ENCODE assay signal across 8 cellular contexts in the genomic region with DNA sequence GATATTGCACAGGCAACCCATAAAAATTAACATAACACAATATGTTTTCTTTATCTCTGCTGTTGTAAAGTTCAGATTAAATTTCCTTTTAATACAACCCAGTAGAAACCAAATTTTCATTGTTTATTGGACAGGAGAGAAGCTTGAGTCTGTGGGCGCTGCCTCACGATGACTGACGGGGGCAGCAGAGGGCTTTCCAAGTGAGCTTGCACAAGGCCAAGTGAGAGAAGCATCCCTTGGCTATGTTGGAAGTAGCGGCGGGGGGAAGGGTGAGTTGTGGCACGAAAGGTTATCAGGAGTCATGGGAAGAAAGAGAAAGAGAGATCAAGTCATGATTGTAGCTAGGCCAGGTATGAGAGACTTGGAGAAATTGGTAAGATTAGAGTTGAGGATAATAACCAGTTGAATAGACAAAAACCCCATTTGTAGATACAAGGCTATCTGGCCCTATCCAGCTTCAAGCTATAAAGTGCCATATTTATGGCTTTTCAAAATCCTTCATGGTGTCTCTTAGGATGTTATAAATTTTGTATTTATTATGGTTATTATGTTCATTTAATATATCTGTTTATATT.
DNase-seq lines count a peak whose midpoint lies in the region; ATAC-seq and TF ChIP-seq lines count a peak whose summit lies in the region.

No MANE protein-coding gene starts in this region.

- 13 to 24% (median 16%) methylated on average over 6 of the region's 6 CpGs for WGBS in spleen, 5 donors

- H3K36me3 ChIP-seq in HCT116 (ENCODE audit: control insufficient read depth in 1 of 2, insufficient read depth in 2 of 2, low read length in 2 of 2), result no peaks in the 10 kb centered on the region
- no peaks in the 10 kb centered on the region for H3K36me3 ChIP-seq in spleen

- DNase-seq in activated CD4-positive, alpha-beta T cell treated with anti-CD3 and anti-CD28 coated beads, Interleukin-2, amount 10 ng/mL, durations not matched to agents 7 days and 5 days, result peak; percentile 13
- DNase-seq in activated CD4-positive, alpha-beta T cell treated with anti-CD3 and anti-CD28 coated beads, Interleukin-2, amount 50 U/mL, for 1 hour, result no peak
- DNase-seq in HCT116 (ENCODE audit: low read depth, low spot score) (peak; percentile 18), NCI-H1105 treated with DMSO at 0.1 percent for 48 hours (lab: John Stamatoyannopoulos, UW) (peak; percentile 8), amniotic epithelial cell (ENCODE audit: low read depth) (peak; percentile 6), hepatic stellate cell (ENCODE audit: low spot score) (peak; percentile 4), spleen (no peak)

- no peak for TF ChIP-seq POLR2A in HCT116 (IDR thresholded peaks at IDR 0.05; ENCODE audit: borderline replicate concordance, extremely low read depth, insufficient read depth, insufficient read length)
- no peak for TF ChIP-seq POLR2A in spleen (IDR thresholded peaks at IDR 0.05)

- H3K9me2 ChIP-seq in HCT116 (ENCODE audit: insufficient read depth), result no peaks in the 10 kb centered on the region

- no peaks in the 10 kb centered on the region for H4K20me1 ChIP-seq in HCT116 (ENCODE audit: insufficient read depth)

- H3K4me1 ChIP-seq in HCT116 (ENCODE audit: control insufficient read depth in 1 of 2, insufficient read depth in 2 of 2, low read length in 2 of 2) (no peaks in the 10 kb centered on the region), spleen (no peaks in the 10 kb centered on the region)

- RAD21 ChIA-PET in HCT116 (lab: Charles Lee; ENCODE audit: low non-redundant PET in 1 of 2, low total read pairs in 2 of 2, uncharacterized antibody in 2 of 2, unreplicated experiment in 2 of 2), result no interaction called here

- no peak overlapping the region for H3K4me3 Mint-ChIP-seq in activated CD4-positive, alpha-beta T cell treated with anti-CD3 and anti-CD28 coated beads, Interleukin-2, amount 10 ng/mL, durations not matched to agents 7 days and 5 days

- no peaks in the 10 kb centered on the region for H3K27me3 Mint-ChIP-seq in activated CD4-positive, alpha-beta T cell treated with anti-CD3 and anti-CD28 coated beads, Interleukin-2, amount 10 ng/mL, durations not matched to agents 7 days and 5 days

- H3K27ac ChIP-seq in HCT116 (ENCODE audit: low read depth, low read length) (no peak overlapping the region), spleen (no peak overlapping the region)

- no peak overlapping the region for H2AFZ ChIP-seq in HCT116 (ENCODE audit: low read depth, low read length, poor library complexity, severe bottlenecking)

- no peaks in the 10 kb centered on the region for H3K79me2 ChIP-seq in HCT116 (ENCODE audit: insufficient read depth, low read length)

- POLR2A ChIA-PET in activated CD4-positive, alpha-beta T cell treated with anti-CD3 and anti-CD28 coated beads, Interleukin-2, amount 10 ng/mL, durations not matched to agents 7 days and 5 days (lab: Charles Lee), result no interaction called here
- POLR2A ChIA-PET in HCT116 (lab: Charles Lee), result no interaction called here

- no peak overlapping the region for H3K9ac ChIP-seq in HCT116 (ENCODE audit: low read length)

- H3K36me3 Mint-ChIP-seq in activated CD4-positive, alpha-beta T cell treated with anti-CD3 and anti-CD28 coated beads, Interleukin-2, amount 10 ng/mL, durations not matched to agents 7 days and 5 days (ENCODE audit: low read depth), result no peaks in the 10 kb centered on the region

- no TSS peak for BruUV-seq in HCT116 (replicated peaks; lab: Mats Ljungman, UMichigan)

- H3K9me3 ChIP-seq in HCT116 (ENCODE audit: control insufficient read depth in 1 of 2, insufficient read depth in 1 of 2, low read depth in 1 of 2, low read length in 2 of 2), result no peaks in the 10 kb centered on the region
- H3K9me3 ChIP-seq in spleen, result peaks cover 0 to 13% (median 8%) of the 10 kb centered on the region in 8 donors

- peak; percentile 49; the same call in 1 of the 2 replicates for TF ChIP-seq RAD21 in HCT116 (IDR thresholded peaks at IDR 0.05; ENCODE audit: low read depth)

- H3K4me2 ChIP-seq in HCT116 (ENCODE audit: low read length), result no peak overlapping the region

- no peaks in the 10 kb centered on the region for H3K27me3 ChIP-seq in HCT116 (ENCODE audit: insufficient read depth, low read length)
- H3K27me3 ChIP-seq in spleen (replicated peaks in 1 of 7), result no peaks in the 10 kb centered on the region

- CTCF ChIA-PET in activated CD4-positive, alpha-beta T cell treated with anti-CD3 and anti-CD28 coated beads, Interleukin-2, amount 10 ng/mL, durations not matched to agents 7 days and 5 days (lab: Charles Lee), result no interaction called here
- CTCF ChIA-PET in HCT116 (lab: Charles Lee), result interaction anchor here (1.2 to 2.0 kb wide), 2 partner anchors 8 to 339 kb away, joined by 4 to 5 read pairs; no protein-coding TSS in a partner anchor

- no peak overlapping the region for H3K27ac Mint-ChIP-seq in activated CD4-positive, alpha-beta T cell treated with anti-CD3 and anti-CD28 coated beads, Interleukin-2, amount 10 ng/mL, durations not matched to agents 7 days and 5 days

- no peaks in the 10 kb centered on the region for H3K4me1 Mint-ChIP-seq in activated CD4-positive, alpha-beta T cell treated with anti-CD3 and anti-CD28 coated beads, Interleukin-2, amount 10 ng/mL, durations not matched to agents 7 days and 5 days

- H3K9me3 Mint-ChIP-seq in activated CD4-positive, alpha-beta T cell treated with anti-CD3 and anti-CD28 coated beads, Interleukin-2, amount 10 ng/mL, durations not matched to agents 7 days and 5 days, result peaks cover 6% of the 10 kb centered on the region

- intact Hi-C loops in HCT116 (cut with micrococcal nuclease), result no loop called here
- intact Hi-C loops in spleen (cut with DNase I; ENCODE audit: low total_unique reads), result no loop called here

- TF ChIP-seq CTCF in HCT116 (IDR thresholded peaks at IDR 0.05 in 2 of 3, conservative IDR thresholded peaks at IDR 0.05 in 1 of 3; ENCODE audit: borderline replicate concordance in 1 of 3, insufficient read depth in 1 of 3, low read depth in 2 of 3, low read length in 2 of 3) (peak; percentile 14 to 59 (median 51); a peak in 3 of 6 replicates), spleen (IDR thresholded peaks at IDR 0.05 in 8 of 11, conservative IDR thresholded peaks at IDR 0.05 in 3 of 11) (peak in 6 of 11 experiments; percentile 17 to 58 (median 29))

- peak; percentile 73 for ATAC-seq in HCT116
- ATAC-seq in GM21367 (IDR thresholded peaks at IDR 0.05; ENCODE audit: unreplicated experiment), result no peak

- H3K4me3 ChIP-seq in HCT116 (replicated peaks in 1 of 2; ENCODE audit: low read depth in 1 of 2, low read length in 2 of 2) (no peak overlapping the region), spleen (no peak overlapping the region)

TF ChIP-seq in HCT116, 20 proteins besides CTCF, POLR2A, EP300 and RAD21:
- TF ChIP-seq FOSL1 (IDR thresholded peaks at IDR 0.05; ENCODE audit: low read depth) (no peak), POLR2AphosphoS5 (IDR thresholded peaks at IDR 0.05; ENCODE audit: low read depth, low read length) (no peak), ELF1 (IDR thresholded peaks at IDR 0.05; ENCODE audit: borderline replicate concordance, low read depth) (no peak), CEBPB (IDR thresholded peaks at IDR 0.05; ENCODE audit: low read depth) (no peak), EZH2phosphoT487 (IDR thresholded peaks at IDR 0.05; ENCODE audit: borderline replicate concordance) (no peak), ZFX (IDR thresholded peaks at IDR 0.05) (no peak), CBX3 (IDR thresholded peaks at IDR 0.05; ENCODE audit: low read depth) (no peak), MAX (IDR thresholded peaks at IDR 0.05) (no peak), SRF (IDR thresholded peaks at IDR 0.05; ENCODE audit: low read depth) (no peak), TCF7L2 (IDR thresholded peaks at IDR 0.05; ENCODE audit: borderline replicate concordance, extremely low read depth, insufficient read depth, insufficient read length) (no peak), SIN3A (IDR thresholded peaks at IDR 0.05; ENCODE audit: low read depth) (no peak), JUND (IDR thresholded peaks at IDR 0.05) (no peak), SP1 (IDR thresholded peaks at IDR 0.05; ENCODE audit: low read depth) (no peak), ZNF274 (IDR thresholded peaks at IDR 0.05; ENCODE audit: low read depth, low read length) (no peak)
- TF ChIP-seq, protein P1, sequence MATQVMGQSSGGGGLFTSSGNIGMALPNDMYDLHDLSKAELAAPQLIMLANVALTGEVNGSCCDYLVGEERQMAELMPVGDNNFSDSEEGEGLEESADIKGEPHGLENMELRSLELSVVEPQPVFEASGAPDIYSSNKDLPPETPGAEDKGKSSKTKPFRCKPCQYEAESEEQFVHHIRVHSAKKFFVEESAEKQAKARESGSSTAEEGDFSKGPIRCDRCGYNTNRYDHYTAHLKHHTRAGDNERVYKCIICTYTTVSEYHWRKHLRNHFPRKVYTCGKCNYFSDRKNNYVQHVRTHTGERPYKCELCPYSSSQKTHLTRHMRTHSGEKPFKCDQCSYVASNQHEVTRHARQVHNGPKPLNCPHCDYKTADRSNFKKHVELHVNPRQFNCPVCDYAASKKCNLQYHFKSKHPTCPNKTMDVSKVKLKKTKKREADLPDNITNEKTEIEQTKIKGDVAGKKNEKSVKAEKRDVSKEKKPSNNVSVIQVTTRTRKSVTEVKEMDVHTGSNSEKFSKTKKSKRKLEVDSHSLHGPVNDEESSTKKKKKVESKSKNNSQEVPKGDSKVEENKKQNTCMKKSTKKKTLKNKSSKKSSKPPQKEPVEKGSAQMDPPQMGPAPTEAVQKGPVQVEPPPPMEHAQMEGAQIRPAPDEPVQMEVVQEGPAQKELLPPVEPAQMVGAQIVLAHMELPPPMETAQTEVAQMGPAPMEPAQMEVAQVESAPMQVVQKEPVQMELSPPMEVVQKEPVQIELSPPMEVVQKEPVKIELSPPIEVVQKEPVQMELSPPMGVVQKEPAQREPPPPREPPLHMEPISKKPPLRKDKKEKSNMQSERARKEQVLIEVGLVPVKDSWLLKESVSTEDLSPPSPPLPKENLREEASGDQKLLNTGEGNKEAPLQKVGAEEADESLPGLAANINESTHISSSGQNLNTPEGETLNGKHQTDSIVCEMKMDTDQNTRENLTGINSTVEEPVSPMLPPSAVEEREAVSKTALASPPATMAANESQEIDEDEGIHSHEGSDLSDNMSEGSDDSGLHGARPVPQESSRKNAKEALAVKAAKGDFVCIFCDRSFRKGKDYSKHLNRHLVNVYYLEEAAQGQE (IDR thresholded peaks at IDR 0.05; ENCODE audit: low read depth), result no peak
- TF ChIP-seq, protein P2, sequence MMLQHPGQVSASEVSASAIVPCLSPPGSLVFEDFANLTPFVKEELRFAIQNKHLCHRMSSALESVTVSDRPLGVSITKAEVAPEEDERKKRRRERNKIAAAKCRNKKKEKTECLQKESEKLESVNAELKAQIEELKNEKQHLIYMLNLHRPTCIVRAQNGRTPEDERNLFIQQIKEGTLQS (IDR thresholded peaks at IDR 0.05), result no peak

Comparison
In these comparisons a context has a peak if more than half of its experiments do, and no peak if none do; other contexts are left out.
1. DNase-seq: peak in activated CD4-positive, alpha-beta T cell treated with anti-CD3 and anti-CD28 coated beads, Interleukin-2, amount 10 ng/mL, durations not matched to agents 7 days and 5 days (single experiment), HCT116 (single experiment), NCI-H1105 treated with DMSO at 0.1 percent for 48 hours (single experiment), amniotic epithelial cell (single experiment) and hepatic stellate cell (single experiment); none in activated CD4-positive, alpha-beta T cell treated with anti-CD3 and anti-CD28 coated beads, Interleukin-2, amount 50 U/mL, for 1 hour (single experiment) and spleen (single experiment).